Comparison of ENCODE assay signal across 11 cellular contexts in genomic region chr5:90548069-90548593, GRCh38. TPM values are rescaled to one million over a fixed set of nuclear protein-coding genes. Genes with fewer than 3 reads are reported as not detected.
DNase-seq lines count a peak whose midpoint lies in the region; ATAC-seq and TF ChIP-seq lines count a peak whose summit lies in the region.
"Had no signal": no experiment of that assay in that cellular context is flagged by ENCODE, and none has a peak within 500 bp of the region (broad histone marks: within the 10 kb centered on the region; RNA-seq: fewer than 3 reads in every experiment).

No MANE protein-coding gene starts in this region.

- ATAC-seq in activated T-cell treated with anti-CD3 and anti-CD28 coated beads, Interleukin-2, amount 50 U/mL, for 4 hours, result no peak

- no peak overlapping the region for H3K4me3 Mint-ChIP-seq in activated T-cell treated with anti-CD3 and anti-CD28 coated beads, Interleukin-2, amount 50 U/mL, for 4 hours
- no peak overlapping the region for H3K4me3 Mint-ChIP-seq in activated CD4-positive, alpha-beta T cell treated with anti-CD3 and anti-CD28 coated beads, Interleukin-2, amount 10 ng/mL, durations not matched to agents 7 days and 5 days

- H3K27ac ChIP-seq in colonic mucosa (no peak overlapping the region), thyroid gland (no peak overlapping the region)
- H3K27ac ChIP-seq: parathyroid adenoma had no signal

- no peaks in the 10 kb centered on the region for H3K4me1 Mint-ChIP-seq in activated T-cell treated with anti-CD3 and anti-CD28 coated beads, Interleukin-2, amount 50 U/mL, for 4 hours (ENCODE audit: low read depth)
- H3K4me1 Mint-ChIP-seq in activated CD4-positive, alpha-beta T cell treated with anti-CD3 and anti-CD28 coated beads, Interleukin-2, amount 10 ng/mL, durations not matched to agents 7 days and 5 days, result no peaks in the 10 kb centered on the region

- H3K9ac ChIP-seq in colonic mucosa (ENCODE audit: low read depth in 2 of 2, low read length in 2 of 2), result no peak overlapping the region
- H3K9ac ChIP-seq: parathyroid adenoma had no signal

- no peaks in the 10 kb centered on the region for H3K36me3 ChIP-seq in colonic mucosa
- H3K36me3 ChIP-seq in thyroid gland, result no peaks in the 10 kb centered on the region

- H3K27ac Mint-ChIP-seq in activated CD4-positive, alpha-beta T cell treated with anti-CD3 and anti-CD28 coated beads, Interleukin-2, amount 10 ng/mL, durations not matched to agents 7 days and 5 days, result no peak overlapping the region

- H3K9me3 ChIP-seq in colonic mucosa (no peaks in the 10 kb centered on the region), thyroid gland (no peaks in the 10 kb centered on the region)

- H3K4me1 ChIP-seq in colonic mucosa, result no peaks in the 10 kb centered on the region
- peaks cover 15 to 19% of the 10 kb centered on the region in 2 donors for H3K4me1 ChIP-seq in thyroid gland
- H3K4me1 ChIP-seq: parathyroid adenoma had no signal

- peak in 1 of 2 donors; percentile 18 for TF ChIP-seq POLR2A in thyroid gland (IDR thresholded peaks at IDR 0.05)

- TF ChIP-seq CTCF in colonic mucosa (IDR thresholded peaks at IDR 0.05), result no peak
- no peak for TF ChIP-seq CTCF in thyroid gland (IDR thresholded peaks at IDR 0.05)

- H3K27me3 ChIP-seq in colonic mucosa, result no peaks in the 10 kb centered on the region
- H3K27me3 ChIP-seq in thyroid gland, result no peaks in the 10 kb centered on the region

- intact Hi-C loops in colonic mucosa (cut with DNase I), result no loop called here
- intact Hi-C loops in thyroid gland (cut with DNase I), result no loop called here

- 11 to 12% methylated on average over 5 of the region's 5 CpGs for WGBS in thyroid gland, 2 donors

- no peaks in the 10 kb centered on the region for H3K9me3 Mint-ChIP-seq in activated T-cell treated with anti-CD3 and anti-CD28 coated beads, Interleukin-2, amount 50 U/mL, for 4 hours
- no peaks in the 10 kb centered on the region for H3K9me3 Mint-ChIP-seq in activated CD4-positive, alpha-beta T cell treated with anti-CD3 and anti-CD28 coated beads, Interleukin-2, amount 10 ng/mL, durations not matched to agents 7 days and 5 days

- H3K36me3 Mint-ChIP-seq in activated T-cell treated with anti-CD3 and anti-CD28 coated beads, Interleukin-2, amount 50 U/mL, for 4 hours (ENCODE audit: insufficient read depth), result no peaks in the 10 kb centered on the region
- H3K36me3 Mint-ChIP-seq in activated CD4-positive, alpha-beta T cell treated with anti-CD3 and anti-CD28 coated beads, Interleukin-2, amount 10 ng/mL, durations not matched to agents 7 days and 5 days (ENCODE audit: low read depth), result no peaks in the 10 kb centered on the region

- no peak overlapping the region for H3K4me3 ChIP-seq in colonic mucosa
- no peak overlapping the region for H3K4me3 ChIP-seq in thyroid gland (replicated peaks in 1 of 3)

- DNase-seq in NCI-H2081 (lab: John Stamatoyannopoulos, UW), result peak; percentile 64 to 88
- no peak for DNase-seq in NCI-H2081 treated with DMSO at 0.1 percent for 48 hours (lab: John Stamatoyannopoulos, UW)
- DNase-seq in NCI-H2196 (lab: John Stamatoyannopoulos, UW; ENCODE audit: unreplicated experiment), result peak; percentile 65
- peak; percentile 79 for DNase-seq in colonic mucosa
- DNase-seq in thyroid gland, result peak; percentile 83 to 90
- no peak for DNase-seq in activated T-cell treated with anti-CD3 and anti-CD28 coated beads, Interleukin-2, amount 50 U/mL, for 4 hours
- DNase-seq in islet precursor cell, result no peak
- no peak for DNase-seq in activated CD4-positive, alpha-beta T cell treated with anti-CD3 and anti-CD28 coated beads, Interleukin-2, amount 10 ng/mL, durations not matched to agents 7 days and 5 days
- DNase-seq: activated T-cell treated with anti-CD3 and anti-CD28 coated beads, Interleukin-2, amount 50 U/mL, for 1 hour; SW 1271 had no signal

- CTCF ChIA-PET in activated CD4-positive, alpha-beta T cell treated with anti-CD3 and anti-CD28 coated beads, Interleukin-2, amount 10 ng/mL, durations not matched to agents 7 days and 5 days (lab: Charles Lee), result interaction anchor here (1.3 kb wide), 1 partner anchor 14 kb away, joined by 3 read pairs; no protein-coding TSS in a partner anchor

- H3K27me3 Mint-ChIP-seq in activated T-cell treated with anti-CD3 and anti-CD28 coated beads, Interleukin-2, amount 50 U/mL, for 4 hours (ENCODE audit: low read depth), result peaks cover 34% of the 10 kb centered on the region
- H3K27me3 Mint-ChIP-seq in activated CD4-positive, alpha-beta T cell treated with anti-CD3 and anti-CD28 coated beads, Interleukin-2, amount 10 ng/mL, durations not matched to agents 7 days and 5 days, result peaks cover 43% of the 10 kb centered on the region

- POLR2A ChIA-PET in activated CD4-positive, alpha-beta T cell treated with anti-CD3 and anti-CD28 coated beads, Interleukin-2, amount 10 ng/mL, durations not matched to agents 7 days and 5 days (lab: Charles Lee), result no interaction called here

RNA-seq across cellular contexts. Expression of gene ADGRV1, which starts 10.5 kb away (rescaled TPM):
- 10 to 100 TPM in 1 of 2 donors, 1 to 10 TPM in 1; 5.1 to 12.9 TPM for total RNA-seq in colonic mucosa
- 100 to 1,000 TPM; 129 to 158 (median 145) TPM for total RNA-seq in thyroid gland
- total RNA-seq in activated T-cell treated with anti-CD3 and anti-CD28 coated beads, Interleukin-2, amount 50 U/mL, for 4 hours, result under 1 TPM; 0.32 to 0.54 (median 0.53) TPM
- not detected for total RNA-seq in activated CD4-positive, alpha-beta T cell treated with anti-CD3 and anti-CD28 coated beads, Interleukin-2, amount 10 ng/mL, durations not matched to agents 7 days and 5 days

RNA-seq across cellular contexts. Expression of gene LYSMD3, which starts 18.7 kb away (rescaled TPM):
- total RNA-seq in colonic mucosa (10 to 100 TPM; 20.4 to 32.0 TPM), thyroid gland (10 to 100 TPM; 20.9 to 32.7 (median 27.2) TPM)
- 10 to 100 TPM; 10.2 to 11.4 (median 11.3) TPM for total RNA-seq in activated T-cell treated with anti-CD3 and anti-CD28 coated beads, Interleukin-2, amount 50 U/mL, for 4 hours
- 10 to 100 TPM; 21.1 to 22.5 TPM for total RNA-seq in activated CD4-positive, alpha-beta T cell treated with anti-CD3 and anti-CD28 coated beads, Interleukin-2, amount 10 ng/mL, durations not matched to agents 7 days and 5 days

Comparison
In these comparisons a context has a peak if more than half of its experiments do, and no peak if none do; other contexts are left out.
1. DNase-seq: peak in NCI-H2081 (2 of 2), NCI-H2196 (single experiment), colonic mucosa (single experiment) and thyroid gland (2 of 2); none in NCI-H2081 treated with DMSO at 0.1 percent for 48 hours (single experiment), activated T-cell treated with anti-CD3 and anti-CD28 coated beads, Interleukin-2, amount 50 U/mL, for 4 hours (single experiment), islet precursor cell (single experiment) and activated CD4-positive, alpha-beta T cell treated with anti-CD3 and anti-CD28 coated beads, Interleukin-2, amount 10 ng/mL, durations not matched to agents 7 days and 5 days (single experiment).
2. RNA of gene ADGRV1, which starts 10.5 kb away (total RNA-seq): 129 to 158 TPM in thyroid gland; 5.1 to 12.9 TPM in colonic mucosa, 0.32 to 0.54 TPM in activated T-cell treated with anti-CD3 and anti-CD28 coated beads, Interleukin-2, amount 50 U/mL, for 4 hours and not detected in activated CD4-positive, alpha-beta T cell treated with anti-CD3 and anti-CD28 coated beads, Interleukin-2, amount 10 ng/mL, durations not matched to agents 7 days and 5 days; every median in the first group is over 4 times any median in the second.